ENCODE assay signal across 1 cellular context in the genomic region with DNA sequence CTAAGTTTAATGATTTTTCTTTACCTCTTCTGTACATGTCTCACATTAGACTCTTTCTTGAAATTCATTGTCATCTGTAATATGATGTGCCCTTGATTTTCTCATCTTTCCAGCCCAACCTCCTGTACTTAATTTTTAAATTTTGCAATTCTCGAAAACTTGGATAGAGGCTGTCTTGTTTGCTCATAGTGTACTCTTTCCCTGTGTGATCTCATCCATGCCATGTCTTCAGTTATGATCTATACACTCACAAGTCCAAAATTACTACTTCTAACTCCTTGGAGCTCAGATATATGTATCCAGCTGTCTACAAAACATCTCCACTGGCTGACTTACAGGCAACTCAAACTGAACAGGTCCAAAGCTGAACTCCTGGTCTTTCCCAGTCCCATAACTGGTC.
TF ChIP-seq lines count a peak whose summit lies in the region.

No MANE protein-coding gene starts in this region.

TF ChIP-seq in IMR-90, 13 proteins besides CTCF, POLR2A, EP300 and RAD21 (continued from another document):
- TF ChIP-seq MXI1 (IDR thresholded peaks at IDR 0.05; ENCODE audit: borderline replicate concordance, low read depth, low read length) (no peak), MAZ (IDR thresholded peaks at IDR 0.05; ENCODE audit: borderline replicate concordance, low read depth, low read length) (no peak), CHD1 (IDR thresholded peaks at IDR 0.05; ENCODE audit: low read depth, low read length) (no peak), SMC3 (IDR thresholded peaks at IDR 0.05; ENCODE audit: low read depth, low read length) (no peak), RFX5 (IDR thresholded peaks at IDR 0.05; ENCODE audit: low read depth, low read length) (no peak), BHLHE40 (IDR thresholded peaks at IDR 0.05; ENCODE audit: low read depth, low read length) (no peak), NFE2L2 (IDR thresholded peaks at IDR 0.05; ENCODE audit: low read depth, low read length) (no peak)
- TF ChIP-seq, protein P1, sequence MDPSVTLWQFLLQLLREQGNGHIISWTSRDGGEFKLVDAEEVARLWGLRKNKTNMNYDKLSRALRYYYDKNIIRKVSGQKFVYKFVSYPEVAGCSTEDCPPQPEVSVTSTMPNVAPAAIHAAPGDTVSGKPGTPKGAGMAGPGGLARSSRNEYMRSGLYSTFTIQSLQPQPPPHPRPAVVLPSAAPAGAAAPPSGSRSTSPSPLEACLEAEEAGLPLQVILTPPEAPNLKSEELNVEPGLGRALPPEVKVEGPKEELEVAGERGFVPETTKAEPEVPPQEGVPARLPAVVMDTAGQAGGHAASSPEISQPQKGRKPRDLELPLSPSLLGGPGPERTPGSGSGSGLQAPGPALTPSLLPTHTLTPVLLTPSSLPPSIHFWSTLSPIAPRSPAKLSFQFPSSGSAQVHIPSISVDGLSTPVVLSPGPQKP (IDR thresholded peaks at IDR 0.05; ENCODE audit: borderline replicate concordance, low read depth, low read length) = no peak
- TF ChIP-seq, protein P2, sequence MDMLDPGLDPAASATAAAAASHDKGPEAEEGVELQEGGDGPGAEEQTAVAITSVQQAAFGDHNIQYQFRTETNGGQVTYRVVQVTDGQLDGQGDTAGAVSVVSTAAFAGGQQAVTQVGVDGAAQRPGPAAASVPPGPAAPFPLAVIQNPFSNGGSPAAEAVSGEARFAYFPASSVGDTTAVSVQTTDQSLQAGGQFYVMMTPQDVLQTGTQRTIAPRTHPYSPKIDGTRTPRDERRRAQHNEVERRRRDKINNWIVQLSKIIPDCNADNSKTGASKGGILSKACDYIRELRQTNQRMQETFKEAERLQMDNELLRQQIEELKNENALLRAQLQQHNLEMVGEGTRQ (IDR thresholded peaks at IDR 0.05; ENCODE audit: low read depth, low read length) = no peak
